ENCODE assay signal across 12 cellular contexts in genomic region chr16:29644338-29644857, GRCh38. TPM values are rescaled to one million over a fixed set of nuclear protein-coding genes. Genes with fewer than 3 reads are reported as not detected.
A peak's percentile ranks its signal among the peaks of the same experiment; 100 is the strongest.
DNase-seq lines count a peak whose midpoint lies in the region; ATAC-seq, FAIRE-seq and TF ChIP-seq lines count a peak whose summit lies in the region.
"Had no signal": no experiment of that assay in that cellular context is flagged by ENCODE, and none has a peak within 500 bp of the region (broad histone marks: within the 10 kb centered on the region; RNA-seq: fewer than 3 reads in every experiment).

No MANE protein-coding gene starts in this region.

- BruUV-seq in GM12878 (replicated peaks; lab: Mats Ljungman, UMichigan): no TSS peak

- H3K9me3 ChIP-seq in GM12878 (replicated peaks; ENCODE audit: control insufficient read depth, insufficient read depth, low read length): no peaks in the 10 kb centered on the region; the same call in 2 of the 3 replicates
- H3K9me3 ChIP-seq in CD4-positive, alpha-beta T cell (ENCODE audit: control insufficient read depth, low read length): no peaks in the 10 kb centered on the region
- H3K9me3 ChIP-seq: heart right ventricle had no signal

- SMC1A ChIA-PET in GM12878 (lab: Charles Lee; ENCODE audit: uncharacterized antibody, unreplicated experiment): interaction anchor here (1.4 to 4.0 kb wide), 4 partner anchors 17 to 86 kb away, joined by 3 to 51 read pairs (median 13); partner anchors contain the start of genes QPRT and SPN

- no peak for TF ChIP-seq RAD21 in GM12878 (IDR thresholded peaks at IDR 0.05; ENCODE audit: insufficient read depth, low read depth, low read length)

- intact Hi-C loops in GM12878 (cut with micrococcal nuclease; ENCODE audit: unreplicated experiment): loop anchor here (2.0 to 5.0 kb wide), 2 partner anchors 32 to 33 kb away; partner anchors contain the start of gene QPRT
- intact Hi-C loops in CD4-positive, alpha-beta T cell (cut with DNase I, micrococcal nuclease): no loop called here

- H3K36me3 Mint-ChIP-seq in CD4-positive, alpha-beta T cell (ENCODE audit: low read depth): no peaks in the 10 kb centered on the region

- 4% methylated on average over 9 of the region's 9 CpGs for WGBS in GM12878 (ENCODE audit: insufficient coverage, insufficient replicate concordance, low lambda C conversion rate, missing lambda C conversion rate)

- H4K20me1 ChIP-seq in GM12878 (ENCODE audit: control insufficient read depth, insufficient read depth): no peaks in the 10 kb centered on the region

- H3K27me3 ChIP-seq in GM12878 (replicated peaks in 1 of 2; ENCODE audit: control insufficient read depth in 2 of 2, insufficient read depth in 2 of 2, low read length in 1 of 2): no peaks in the 10 kb centered on the region
- no peaks in the 10 kb centered on the region for H3K27me3 ChIP-seq in CD4-positive, alpha-beta T cell (ENCODE audit: control insufficient read depth, insufficient read depth, low read length)
- H3K27me3 ChIP-seq: heart right ventricle had no signal

- H3K79me2 ChIP-seq in GM12878 (ENCODE audit: control insufficient read depth, insufficient read depth, low read length): no peaks in the 10 kb centered on the region

- RAD21 ChIA-PET in GM12878 (lab: Charles Lee; ENCODE audit: unreplicated experiment): interaction anchor here (0.6 to 4.8 kb wide), 5 partner anchors 10 to 351 kb away, joined by 3 to 98 read pairs (median 5); partner anchors contain the start of genes QPRT and SPN

- POLR2A ChIA-PET in GM12878 (lab: Charles Lee): interaction anchor here (0.6 to 3.2 kb wide), 6 partner anchors 8 to 85 kb away, joined by 3 to 38 read pairs (median 8); partner anchors contain the start of genes QPRT and SPN
- POLR2A ChIA-PET in CD4-positive, alpha-beta T cell (lab: Charles Lee): no interaction called here

- H3K9me3 Mint-ChIP-seq in CD4-positive, alpha-beta T cell: no peaks in the 10 kb centered on the region

- H2AFZ ChIP-seq in GM12878 (ENCODE audit: control insufficient read depth, low read depth, low read length): peak overlapping the region; percentile 76

- DNase-seq in GM10266 (ENCODE audit: extremely low spot score): peak; percentile 63
- DNase-seq in GM12878 (ENCODE audit: low read depth, low spot score): peak; percentile 88
- no peak for DNase-seq in CD4-positive, alpha-beta T cell
- DNase-seq: heart right ventricle; NCI-H774; stimulated activated CD4-positive, alpha-beta T cell treated with anti-CD3 and anti-CD28 coated beads, Interleukin-15, amount 100 ng/mL, for 24 hours had no signal

- H3K4me1 Mint-ChIP-seq in CD4-positive, alpha-beta T cell (ENCODE audit: low read depth): peaks cover 22% of the 10 kb centered on the region

- peak overlapping the region; percentile 35; the same call in 1 of the 2 replicates for H3K4me3 ChIP-seq in GM12878
- H3K4me3 ChIP-seq: heart right ventricle had no signal

- peak overlapping the region; percentile 70; the same call in 1 of the 2 replicates for H3K4me2 ChIP-seq in GM12878 (ENCODE audit: control insufficient read depth, insufficient read depth)

- CTCF ChIA-PET in GM12878 (lab: Yijun Ruan, JAX): interaction anchor here (1.3 to 4.0 kb wide), 3 partner anchors 79 to 146 kb away, joined by 3 to 32 read pairs (median 7); no protein-coding TSS in a partner anchor
- CTCF ChIA-PET in CD4-positive, alpha-beta T cell (lab: Charles Lee): no interaction called here

- peak; percentile 72 for ATAC-seq in GM19395 (IDR thresholded peaks at IDR 0.05; ENCODE audit: unreplicated experiment)
- ATAC-seq in HG03097 (IDR thresholded peaks at IDR 0.05; ENCODE audit: low FRiP score, unreplicated experiment): peak; percentile 60
- ATAC-seq in GM12878: peak; percentile 83
- ATAC-seq in GM21360 (IDR thresholded peaks at IDR 0.05; ENCODE audit: unreplicated experiment): no peak
- no peak for ATAC-seq in HG02840 (IDR thresholded peaks at IDR 0.05; ENCODE audit: low FRiP score, unreplicated experiment)
- no peak for ATAC-seq in SK-N-SH treated with all-trans-retinoic acid at 6 μM for 48 hours
- no peak for ATAC-seq in CD4-positive, alpha-beta T cell (ENCODE audit: poor library complexity)

- TF ChIP-seq EP300 in GM12878 (IDR thresholded peaks at IDR 0.05; ENCODE audit: borderline replicate concordance in 1 of 2, control insufficient read depth in 1 of 2, low read depth in 2 of 2, low read length in 2 of 2): peak; percentile 43 to 72

- no peak overlapping the region for H3K27ac Mint-ChIP-seq in CD4-positive, alpha-beta T cell

- peak overlapping the region; percentile 54 for H3K9ac ChIP-seq in GM12878 (ENCODE audit: control insufficient read depth, insufficient read depth, low read length)

- TF ChIP-seq POLR2A in GM12878 (IDR thresholded peaks at IDR 0.05; ENCODE audit: low read depth, low read length): no peak; the same call in 1 of the 2 replicates

- H3K4me3 Mint-ChIP-seq in CD4-positive, alpha-beta T cell: no peak overlapping the region

- peaks cover 46% of the 10 kb centered on the region for H3K4me1 ChIP-seq in GM12878 (ENCODE audit: control insufficient read depth, insufficient read depth, low read length)

- H3K27ac ChIP-seq in GM12878 (ENCODE audit: control insufficient read depth, insufficient read depth): peak overlapping the region; percentile 90
- no peak overlapping the region for H3K27ac ChIP-seq in CD4-positive, alpha-beta T cell (ENCODE audit: low read depth, low read length)

- H3K27me3 Mint-ChIP-seq in CD4-positive, alpha-beta T cell: no peaks in the 10 kb centered on the region

- no peaks in the 10 kb centered on the region for H3K36me3 ChIP-seq in GM12878 (ENCODE audit: control insufficient read depth in 2 of 2, insufficient read depth in 2 of 2, low read length in 1 of 2)
- H3K36me3 ChIP-seq: heart right ventricle had no signal

- TF ChIP-seq CTCF in GM10266 (IDR thresholded peaks at IDR 0.05; ENCODE audit: control insufficient read depth, insufficient read depth, low read depth, missing control alignments): no peak
- TF ChIP-seq CTCF in GM12878 (IDR thresholded peaks at IDR 0.05 in 2 of 3, conservative IDR thresholded peaks at IDR 0.05 in 1 of 3; ENCODE audit: control insufficient read depth in 2 of 3, extremely low read depth in 1 of 3, insufficient read depth in 1 of 3, low read depth in 3 of 3, low read length in 3 of 3): no peak
- TF ChIP-seq CTCF in CD4-positive, alpha-beta T cell (IDR thresholded peaks at IDR 0.05): no peak

- in situ Hi-C loops in GM12878 (cut with MboI): no loop called here

- FAIRE-seq in GM12878 (lab: Jason Lieb, UNC): peak; percentile 93

TF ChIP-seq in GM12878, 131 proteins besides CTCF, POLR2A, EP300 and RAD21 (continues in another document):
- TF ChIP-seq EZH2 (IDR thresholded peaks at IDR 0.05; ENCODE audit: borderline replicate concordance, control insufficient read depth, low read depth, low read length) (no peak), GATAD2B (conservative IDR thresholded peaks at IDR 0.05; ENCODE audit: low read depth) (no peak; the same call in none of the 2 replicates), SREBF2 (IDR thresholded peaks at IDR 0.05; ENCODE audit: low read length) (no peak), CREB1 (IDR thresholded peaks at IDR 0.05; ENCODE audit: low read depth) (peak; percentile 44; the same call in 1 of the 2 replicates)

TF ChIP-seq in SK-N-SH treated with all-trans-retinoic acid at 6 μM for 48 hours, 23 proteins besides CTCF, POLR2A, EP300 and RAD21:
- TF ChIP-seq SNAI2 (CRISPR knock-in tag; IDR thresholded peaks at IDR 0.05): no peak
- no peak for TF ChIP-seq CSDC2 (CRISPR knock-in tag; IDR thresholded peaks at IDR 0.05)
- TF ChIP-seq TOX (CRISPR knock-in tag; IDR thresholded peaks at IDR 0.05; ENCODE audit: borderline replicate concordance): no peak

RNA-seq across cellular contexts. Expression of gene SPN, which starts 18.6 kb away (rescaled TPM):
- total RNA-seq in GM12878 (2013; cell fraction: nucleolus; rRNA removed): 270 and 289 TPM in 2 replicates
- total RNA-seq in GM12878 (2014; rRNA removed): 74.4 and 80.7 TPM in 2 replicates
- 54.1 and 57.4 TPM in 2 replicates for total RNA-seq in GM12878 (2014; rRNA removed; fragmentation: Illumina TruSeq; extraction: Trizol)
- total RNA-seq in GM12878 (2021): 173 and 182 TPM in 2 replicates
- polyA plus RNA-seq in GM12878 (2011; ENCODE audit: low read depth): 29.2 TPM
- polyA plus RNA-seq in GM12878 (2011; rRNA removed): 45.4 and 134 TPM in 2 replicates
- 78.1 and 109 TPM in 2 replicates for polyA plus RNA-seq in GM12878 (2011; cell fraction: cytosol; rRNA removed)
- 119 and 123 TPM in 2 replicates for polyA plus RNA-seq in GM12878 (2011; cell fraction: nucleus; rRNA removed)
- 89.0 and 97.1 TPM in 2 replicates for polyA plus RNA-seq in GM12878 (2012)
- polyA plus RNA-seq in GM12878 (2014; fragmentation: Illumina TruSeq; extraction: Trizol): 144 and 150 TPM in 2 replicates
- polyA plus RNA-seq in GM12878 (2014; fragmentation: Nextera tagmentation; extraction: Ambion mirVana): 10 to 100 TPM; 16.2 to 42.8 TPM
- 74.6 and 80.2 TPM in 2 replicates for polyA plus RNA-seq in GM12878 (2014; rRNA removed)
- 100 to 1,000 TPM; 105 to 108 TPM for polyA plus RNA-seq in GM12878 (2016; fragmentation: Nextera tagmentation; extraction: Ambion mirVana)
- polyA minus RNA-seq in GM12878 (2011; rRNA and poly(A)+ RNA removed): 96.7 and 112 TPM in 2 replicates
- 47.4 and 49.8 TPM in 2 replicates for polyA minus RNA-seq in GM12878 (2011; cell fraction: cytosol; rRNA and poly(A)+ RNA removed)
- polyA minus RNA-seq in GM12878 (2011; cell fraction: nucleus; rRNA and poly(A)+ RNA removed): 26.7 and 39.3 TPM in 2 replicates
- 10 to 100 TPM; 45.7 to 48.3 TPM for total RNA-seq in CD4-positive, alpha-beta T cell
- polyA plus RNA-seq: BJ had no signal

RNA-seq across cellular contexts. Expression of gene QPRT, which starts 34.6 kb away (rescaled TPM):
- total RNA-seq in GM12878 (2013; cell fraction: nucleolus; rRNA removed): 28.0 and 32.4 TPM in 2 replicates
- total RNA-seq in GM12878 (2014; rRNA removed): 32.1 and 36.4 TPM in 2 replicates
- 15.6 and 16.4 TPM in 2 replicates for total RNA-seq in GM12878 (2014; rRNA removed; fragmentation: Illumina TruSeq; extraction: Trizol)
- 34.8 and 35.7 TPM in 2 replicates for total RNA-seq in GM12878 (2021)
- 14.8 TPM for polyA plus RNA-seq in GM12878 (2011; ENCODE audit: low read depth)
- polyA plus RNA-seq in GM12878 (2011; rRNA removed): 25.7 and 43.0 TPM in 2 replicates
- 57.2 and 75.7 TPM in 2 replicates for polyA plus RNA-seq in GM12878 (2011; cell fraction: cytosol; rRNA removed)
- 36.7 and 44.1 TPM in 2 replicates for polyA plus RNA-seq in GM12878 (2011; cell fraction: nucleus; rRNA removed)
- polyA plus RNA-seq in GM12878 (2012): 52.2 and 54.7 TPM in 2 replicates
- polyA plus RNA-seq in GM12878 (2014; fragmentation: Illumina TruSeq; extraction: Trizol): 19.2 and 19.9 TPM in 2 replicates
- polyA plus RNA-seq in GM12878 (2014; fragmentation: Nextera tagmentation; extraction: Ambion mirVana): 1 to 10 TPM; 2.7 to 6.9 TPM
- polyA plus RNA-seq in GM12878 (2014; rRNA removed): 30.1 and 31.3 TPM in 2 replicates
- polyA plus RNA-seq in GM12878 (2016; fragmentation: Nextera tagmentation; extraction: Ambion mirVana): 10 to 100 TPM; 31.4 to 34.7 TPM
- polyA minus RNA-seq in GM12878 (2011; rRNA and poly(A)+ RNA removed): 27.3 and 44.8 TPM in 2 replicates
- polyA minus RNA-seq in GM12878 (2011; cell fraction: cytosol; rRNA and poly(A)+ RNA removed): 20.3 and 25.0 TPM in 2 replicates
- 5.8 and 9.1 TPM in 2 replicates for polyA minus RNA-seq in GM12878 (2011; cell fraction: nucleus; rRNA and poly(A)+ RNA removed)
- under 1 TPM; 0.19 to 0.45 TPM for total RNA-seq in CD4-positive, alpha-beta T cell

Comparison
In these comparisons a context has a peak if more than half of its experiments do, and no peak if none do; other contexts are left out.
1. DNase-seq: peak in GM10266 (single experiment) and GM12878 (single experiment); none in CD4-positive, alpha-beta T cell (0 of 10).
2. ATAC-seq: peak in GM19395 (single experiment), HG03097 (single experiment) and GM12878 (single experiment); none in GM21360 (single experiment), HG02840 (single experiment), SK-N-SH treated with all-trans-retinoic acid at 6 μM for 48 hours (single experiment) and CD4-positive, alpha-beta T cell (single experiment).
3. RNA of gene QPRT, which starts 34.6 kb away (total RNA-seq): 15.6 to 36.4 TPM in GM12878; 0.19 to 0.45 TPM in CD4-positive, alpha-beta T cell; every median in the first group is over 10 times any median in the second.